In the genomic region with DNA sequence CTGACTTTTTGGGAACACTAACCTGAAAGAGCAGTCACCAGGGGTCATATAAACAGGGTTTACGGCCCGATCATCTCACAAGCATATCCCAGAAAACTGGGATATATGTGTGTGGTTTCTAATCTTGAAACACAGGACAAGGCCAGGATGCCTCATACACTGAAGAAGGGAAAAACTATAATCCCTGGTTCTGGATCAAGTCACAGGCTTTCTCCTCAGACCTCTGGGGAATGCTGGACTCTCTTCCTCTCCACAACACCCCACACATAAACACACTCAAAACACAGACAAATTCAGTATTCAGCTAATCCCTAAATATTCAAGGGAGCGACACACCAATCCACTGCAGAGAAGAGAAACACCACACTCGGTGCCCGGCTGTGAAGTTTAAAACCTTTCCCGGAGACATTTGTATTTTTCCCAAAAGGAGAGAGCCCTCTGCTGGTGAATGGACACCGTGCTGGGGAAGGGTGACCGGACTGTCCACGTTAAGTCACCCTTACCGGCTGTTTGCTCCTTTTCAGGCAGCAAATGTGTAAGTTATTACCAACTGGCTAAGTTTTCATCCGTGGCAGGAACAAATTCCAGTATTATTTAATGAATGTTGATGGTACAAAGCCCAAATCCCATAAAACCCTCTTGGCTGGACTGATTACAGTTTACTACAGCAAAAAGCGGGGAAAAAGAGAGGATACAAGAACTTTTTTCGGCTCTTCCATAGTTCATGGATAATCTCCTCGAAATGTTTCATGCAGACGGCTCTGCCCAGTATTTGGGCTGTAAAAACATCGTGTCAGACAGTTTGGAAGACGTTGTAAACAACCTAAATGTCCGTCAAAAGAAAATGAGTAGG, we compare ENCODE assay signal across 1 cellular context.
TF ChIP-seq lines count a peak whose summit lies in the region.

No MANE protein-coding gene starts in this region.

TF ChIP-seq in HepG2, 621 proteins besides CTCF, POLR2A, EP300 and RAD21 (continued from another document):
- TF ChIP-seq, protein P1, sequence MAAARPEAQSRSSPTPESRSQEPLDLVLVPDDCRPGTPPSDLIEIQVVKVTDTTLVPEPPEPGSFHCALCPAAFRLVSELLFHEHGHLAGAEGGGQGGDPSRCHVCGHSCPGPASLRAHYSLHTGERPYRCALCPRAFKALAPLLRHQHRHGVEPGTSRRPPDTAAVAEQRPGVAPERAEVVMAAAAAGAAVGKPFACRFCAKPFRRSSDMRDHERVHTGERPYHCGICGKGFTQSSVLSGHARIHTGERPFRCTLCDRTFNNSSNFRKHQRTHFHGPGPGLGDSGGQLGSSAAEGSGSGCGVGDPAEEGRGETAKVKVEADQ (CRISPR knock-in tag; IDR thresholded peaks at IDR 0.05; ENCODE audit: borderline replicate concordance): no peak
- TF ChIP-seq MEIS2 (CRISPR knock-in tag; IDR thresholded peaks at IDR 0.05): no peak
- no peak for TF ChIP-seq ZNF570 (CRISPR knock-in tag; IDR thresholded peaks at IDR 0.05; ENCODE audit: borderline replicate concordance)
- TF ChIP-seq EEA1 (CRISPR knock-in tag; IDR thresholded peaks at IDR 0.05; ENCODE audit: borderline replicate concordance): no peak
- TF ChIP-seq, protein P2, sequence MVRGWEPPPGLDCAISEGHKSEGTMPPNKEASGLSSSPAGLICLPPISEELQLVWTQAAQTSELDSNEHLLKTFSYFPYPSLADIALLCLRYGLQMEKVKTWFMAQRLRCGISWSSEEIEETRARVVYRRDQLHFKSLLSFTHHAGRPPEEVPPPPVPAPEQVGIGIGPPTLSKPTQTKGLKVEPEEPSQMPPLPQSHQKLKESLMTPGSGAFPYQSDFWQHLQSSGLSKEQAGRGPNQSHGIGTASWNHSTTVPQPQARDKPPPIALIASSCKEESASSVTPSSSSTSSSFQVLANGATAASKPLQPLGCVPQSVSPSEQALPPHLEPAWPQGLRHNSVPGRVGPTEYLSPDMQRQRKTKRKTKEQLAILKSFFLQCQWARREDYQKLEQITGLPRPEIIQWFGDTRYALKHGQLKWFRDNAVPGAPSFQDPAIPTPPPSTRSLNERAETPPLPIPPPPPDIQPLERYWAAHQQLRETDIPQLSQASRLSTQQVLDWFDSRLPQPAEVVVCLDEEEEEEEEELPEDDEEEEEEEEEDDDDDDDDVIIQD (CRISPR knock-in tag; IDR thresholded peaks at IDR 0.05; ENCODE audit: low read depth): no peak
- TF ChIP-seq CREM (IDR thresholded peaks at IDR 0.05): no peak
- no peak for TF ChIP-seq CREM (CRISPR knock-in tag; IDR thresholded peaks at IDR 0.05)
